ENCODE assay signal across 8 cellular contexts in the genomic region with DNA sequence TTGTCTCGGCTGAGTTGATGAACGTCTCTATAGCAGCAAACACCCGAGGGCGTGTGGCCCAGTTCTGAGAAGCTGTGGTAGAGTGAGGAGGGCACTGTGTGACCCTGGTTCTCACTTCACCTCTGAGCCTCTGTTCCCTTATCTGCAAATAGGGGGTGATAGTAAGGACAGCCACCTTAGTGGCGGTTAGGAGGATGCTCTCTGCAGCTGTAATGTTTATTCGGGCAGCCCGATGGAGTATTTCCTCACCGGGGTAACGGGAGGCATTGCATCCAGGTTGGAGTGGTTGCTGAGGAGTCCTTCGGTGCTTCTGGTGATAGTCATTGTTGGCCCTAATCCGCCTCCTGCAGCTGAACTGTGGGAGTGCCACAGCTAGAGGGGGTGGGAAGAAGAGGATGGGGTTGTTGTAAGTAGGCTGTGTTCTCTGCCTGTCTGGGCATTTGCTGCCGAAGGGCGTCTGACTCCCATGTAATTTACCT. TPM values are rescaled to one million over a fixed set of nuclear protein-coding genes. Genes with fewer than 3 reads are reported as not detected.
DNase-seq lines count a peak whose midpoint lies in the region; ATAC-seq, FAIRE-seq and TF ChIP-seq lines count a peak whose summit lies in the region.

No MANE protein-coding gene starts in this region.

- H3K79me2 ChIP-seq in endothelial cell of umbilical vein (ENCODE audit: control insufficient read depth, insufficient read depth, low read length) = peaks cover 98% of the 10 kb centered on the region

- peak overlapping the region; percentile 83 for H3K27ac Mint-ChIP-seq in activated CD4-positive, alpha-beta T cell treated with anti-CD3 and anti-CD28 coated beads, Interleukin-2, amount 10 ng/mL, durations not matched to agents 24 days and 14 days

- H3K36me3 ChIP-seq in endothelial cell of umbilical vein (ENCODE audit: control insufficient read depth in 2 of 2, extremely low read depth in 1 of 2, insufficient read depth in 2 of 2, low read length in 2 of 2) = no peaks in the 10 kb centered on the region
- H3K36me3 ChIP-seq in muscle layer of duodenum (ENCODE audit: control insufficient read depth in 1 of 2, insufficient read depth in 2 of 2, low read length in 2 of 2) = no peaks in the 10 kb centered on the region

- dilution Hi-C loops in endothelial cell of umbilical vein (cut with MboI; ENCODE audit: extremely low pct_ligation_motif_present, low sequenced_read_pairs) = no loop called here

- H3K27me3 Mint-ChIP-seq in activated CD4-positive, alpha-beta T cell treated with anti-CD3 and anti-CD28 coated beads, Interleukin-2, amount 10 ng/mL, durations not matched to agents 24 days and 14 days = no peaks in the 10 kb centered on the region

- peak overlapping the region; percentile 88 for H3K4me2 ChIP-seq in endothelial cell of umbilical vein (ENCODE audit: insufficient read depth, low read length)

- peak; percentile 31 to 62 (median 44) for DNase-seq in stimulated activated naive CD4-positive, alpha-beta T cell (lab: John Stamatoyannopoulos, UW)
- DNase-seq in stimulated activated naive CD4-positive, alpha-beta T cell treated with Interleukin-2 at 50 U/mL for 16 hours (lab: John Stamatoyannopoulos, UW) = no peak
- peak; percentile 81 for DNase-seq in activated CD4-positive, alpha-beta T cell treated with anti-CD3 and anti-CD28 coated beads, Interleukin-2, amount 10 ng/mL, durations not matched to agents 24 days and 14 days
- DNase-seq in endothelial cell of umbilical vein (ENCODE audit: low read depth, low spot score) (peak; percentile 63), NCI-H1048 (lab: John Stamatoyannopoulos, UW) (no peak)

- H3K4me3 Mint-ChIP-seq in activated CD4-positive, alpha-beta T cell treated with anti-CD3 and anti-CD28 coated beads, Interleukin-2, amount 10 ng/mL, durations not matched to agents 24 days and 14 days = peak overlapping the region; percentile 82

- no peak overlapping the region for H2AFZ ChIP-seq in endothelial cell of umbilical vein (ENCODE audit: low read depth, low read length)

- no peak overlapping the region for H3K9ac ChIP-seq in endothelial cell of umbilical vein (replicated peaks; ENCODE audit: extremely low read depth, insufficient read depth, low read length)

- no peaks in the 10 kb centered on the region for H3K27me3 ChIP-seq in endothelial cell of umbilical vein (ENCODE audit: control insufficient read depth in 2 of 2, insufficient read depth in 2 of 2, low read length in 2 of 2)
- no peaks in the 10 kb centered on the region for H3K27me3 ChIP-seq in muscle layer of duodenum (ENCODE audit: low read depth, low read length)

- H4K20me1 ChIP-seq in endothelial cell of umbilical vein (replicated peaks; ENCODE audit: control insufficient read depth, extremely low read depth, insufficient read depth, low read length) = peaks cover 25% of the 10 kb centered on the region

- CTCF ChIA-PET in endothelial cell of umbilical vein (lab: Charles Lee) = interaction anchor here (1.0 to 2.7 kb wide), 4 partner anchors 8 to 58 kb away, joined by 3 to 11 read pairs (median 6); no protein-coding TSS in a partner anchor

- POLR2A ChIA-PET in endothelial cell of umbilical vein (lab: Charles Lee) = no interaction called here

- H3K9me3 ChIP-seq in endothelial cell of umbilical vein (replicated peaks; ENCODE audit: control insufficient read depth, insufficient read depth, low read length) (no peaks in the 10 kb centered on the region), muscle layer of duodenum (ENCODE audit: control insufficient read depth in 1 of 2, low read length in 2 of 2) (no peaks in the 10 kb centered on the region)

- no peak for FAIRE-seq in endothelial cell of umbilical vein (lab: Jason Lieb, UNC)

- peaks cover 20% of the 10 kb centered on the region for H3K36me3 Mint-ChIP-seq in activated CD4-positive, alpha-beta T cell treated with anti-CD3 and anti-CD28 coated beads, Interleukin-2, amount 10 ng/mL, durations not matched to agents 24 days and 14 days (ENCODE audit: low read depth)

- BruUV-seq in endothelial cell of umbilical vein (replicated peaks; lab: Mats Ljungman, UMichigan) = no TSS peak

- no peak for TF ChIP-seq POLR2A in endothelial cell of umbilical vein (IDR thresholded peaks at IDR 0.05; ENCODE audit: low read depth, low read length)

- peak; percentile 22 to 35 for TF ChIP-seq CTCF in endothelial cell of umbilical vein (IDR thresholded peaks at IDR 0.05; ENCODE audit: extremely low read depth in 1 of 2, insufficient read depth in 1 of 2, low read depth in 1 of 2, low read length in 2 of 2)

- H3K27ac ChIP-seq in endothelial cell of umbilical vein (ENCODE audit: insufficient read depth, low read depth, low read length) (peak overlapping the region; percentile 33), muscle layer of duodenum (ENCODE audit: low read length) (peak overlapping the region; percentile 48)

- H3K9me3 Mint-ChIP-seq in activated CD4-positive, alpha-beta T cell treated with anti-CD3 and anti-CD28 coated beads, Interleukin-2, amount 10 ng/mL, durations not matched to agents 24 days and 14 days = no peaks in the 10 kb centered on the region

- H3K9me1 ChIP-seq in endothelial cell of umbilical vein (replicated peaks; ENCODE audit: control insufficient read depth, extremely low read depth, insufficient read depth, low read length) = no peaks in the 10 kb centered on the region

- intact Hi-C loops in activated CD4-positive, alpha-beta T cell treated with anti-CD3 and anti-CD28 coated beads, Interleukin-2, amount 10 ng/mL, durations not matched to agents 24 days and 14 days (cut with micrococcal nuclease) = loop anchor here (2.0 to 10.0 kb wide), 4 partner anchors 13 to 237 kb away; no protein-coding TSS in a partner anchor
- intact Hi-C loops in endothelial cell of umbilical vein (cut with micrococcal nuclease) = loop anchor here (1.0 kb wide), 2 partner anchors 16 to 57 kb away; no protein-coding TSS in a partner anchor

- ATAC-seq in HG02678 (IDR thresholded peaks at IDR 0.05; ENCODE audit: unreplicated experiment) (no peak), HG03460 (IDR thresholded peaks at IDR 0.05; ENCODE audit: unreplicated experiment) (no peak)

- no peak overlapping the region for H3K4me3 ChIP-seq in endothelial cell of umbilical vein (replicated peaks in 1 of 3; ENCODE audit: insufficient read depth in 1 of 3, low read depth in 1 of 3, low read length in 3 of 3)
- H3K4me3 ChIP-seq in muscle layer of duodenum (ENCODE audit: low read depth in 1 of 2, low read length in 2 of 2) = peak overlapping the region; percentile 49 to 50

- peaks cover 46% of the 10 kb centered on the region for H3K4me1 ChIP-seq in endothelial cell of umbilical vein (ENCODE audit: control insufficient read depth, extremely low read depth, insufficient read depth, low read length)
- peaks cover 46 to 87% of the 10 kb centered on the region in 2 donors for H3K4me1 ChIP-seq in muscle layer of duodenum (ENCODE audit: control insufficient read depth in 1 of 2, insufficient read depth in 2 of 2, low read length in 2 of 2)

- H3K4me1 Mint-ChIP-seq in activated CD4-positive, alpha-beta T cell treated with anti-CD3 and anti-CD28 coated beads, Interleukin-2, amount 10 ng/mL, durations not matched to agents 24 days and 14 days = peaks cover 73% of the 10 kb centered on the region

TF ChIP-seq in endothelial cell of umbilical vein, 7 proteins besides CTCF, POLR2A, EP300 and RAD21:
- TF ChIP-seq, protein P1, sequence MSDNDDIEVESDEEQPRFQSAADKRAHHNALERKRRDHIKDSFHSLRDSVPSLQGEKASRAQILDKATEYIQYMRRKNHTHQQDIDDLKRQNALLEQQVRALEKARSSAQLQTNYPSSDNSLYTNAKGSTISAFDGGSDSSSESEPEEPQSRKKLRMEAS (IDR thresholded peaks at IDR 0.05; ENCODE audit: insufficient read depth, insufficient read length) = no peak
- TF ChIP-seq POLR2AphosphoS5 (IDR thresholded peaks at IDR 0.05; ENCODE audit: insufficient read depth, low read depth, low read length) = no peak
- TF ChIP-seq GATA2 (IDR thresholded peaks at IDR 0.05; ENCODE audit: insufficient read depth, insufficient read length, low read depth, low read length) = no peak
- TF ChIP-seq FOS (IDR thresholded peaks at IDR 0.05; ENCODE audit: borderline replicate concordance, insufficient read depth, low read length) = no peak
- TF ChIP-seq EZH2 (IDR thresholded peaks at IDR 0.05; ENCODE audit: borderline replicate concordance, low read depth, low read length, severe bottlenecking) = no peak
- no peak for TF ChIP-seq JUN (IDR thresholded peaks at IDR 0.05; ENCODE audit: borderline replicate concordance, insufficient read depth, insufficient read length, low read depth)
- TF ChIP-seq MYC (IDR thresholded peaks at IDR 0.05; ENCODE audit: low read depth, low read length) = no peak

RNA-seq across cellular contexts. Expression of gene PRRC2B, which starts 13.9 kb away (rescaled TPM):
- total RNA-seq in activated CD4-positive, alpha-beta T cell treated with anti-CD3 and anti-CD28 coated beads, Interleukin-2, amount 10 ng/mL, durations not matched to agents 24 days and 14 days = 114 and 128 TPM in 2 replicates
- total RNA-seq in endothelial cell of umbilical vein = 248 and 256 TPM in 2 replicates
- polyA plus RNA-seq in endothelial cell of umbilical vein = 35.6 and 38.5 TPM in 2 replicates
- polyA plus RNA-seq in endothelial cell of umbilical vein (2011; cell fraction: cytosol; rRNA removed) = 47.2 and 56.3 TPM in 2 replicates
- 186 and 194 TPM in 2 replicates for polyA plus RNA-seq in endothelial cell of umbilical vein (2011; cell fraction: nucleus; rRNA removed)
- polyA plus RNA-seq in endothelial cell of umbilical vein (2012) = 126 and 147 TPM in 2 replicates
- polyA minus RNA-seq in endothelial cell of umbilical vein = 142 and 143 TPM in 2 replicates
- 62.0 TPM for polyA minus RNA-seq in endothelial cell of umbilical vein (2011; cell fraction: cytosol; rRNA and poly(A)+ RNA removed)
- polyA minus RNA-seq in endothelial cell of umbilical vein (2011; cell fraction: nucleus; rRNA and poly(A)+ RNA removed) = 93.2 and 110 TPM in 2 replicates

Comparison
In these comparisons a context has a peak if more than half of its experiments do, and no peak if none do; other contexts are left out.
1. DNase-seq: peak in stimulated activated naive CD4-positive, alpha-beta T cell (6 of 6), activated CD4-positive, alpha-beta T cell treated with anti-CD3 and anti-CD28 coated beads, Interleukin-2, amount 10 ng/mL, durations not matched to agents 24 days and 14 days (single experiment) and endothelial cell of umbilical vein (single experiment); none in stimulated activated naive CD4-positive, alpha-beta T cell treated with Interleukin-2 at 50 U/mL for 16 hours (single experiment) and NCI-H1048 (single experiment).
2. H3K4me3 ChIP-seq: peak in muscle layer of duodenum (2 of 2); none in endothelial cell of umbilical vein (0 of 3).